Comparison of ENCODE assay signal across 9 cellular contexts in genomic region chr13:95298971-95299627, GRCh38. TPM values are rescaled to one million over a fixed set of nuclear protein-coding genes. Genes with fewer than 3 reads are reported as not detected.
DNase-seq lines count a peak whose midpoint lies in the region; ATAC-seq, FAIRE-seq and TF ChIP-seq lines count a peak whose summit lies in the region.
"Had no signal": no experiment of that assay in that cellular context is flagged by ENCODE, and none has a peak within 500 bp of the region (broad histone marks: within the 10 kb centered on the region; RNA-seq: fewer than 3 reads in every experiment).

No MANE protein-coding gene starts in this region.

- H3K4me1 ChIP-seq in osteoblast (ENCODE audit: insufficient read depth, low read length): peaks cover 9% of the 10 kb centered on the region

- ATAC-seq in HG02884 (IDR thresholded peaks at IDR 0.05; ENCODE audit: unreplicated experiment): no peak
- no peak for ATAC-seq in HG02938 (IDR thresholded peaks at IDR 0.05; ENCODE audit: unreplicated experiment)

- DNase-seq in EL (peak; percentile 88), NB4 (ENCODE audit: low read depth) (peak; percentile 13), bronchial epithelial cell (ENCODE audit: low read depth) (peak; percentile 60), osteoblast (ENCODE audit: insufficient read length, low spot score, missing footprints) (peak; percentile 91), NCI-H2196 treated with DMSO at 0.1 percent for 48 hours (lab: John Stamatoyannopoulos, UW; ENCODE audit: unreplicated experiment) (no peak), inferior parietal cortex (ENCODE audit: extremely low spot score) (no peak)

- peaks cover 4% of the 10 kb centered on the region for H4K20me1 ChIP-seq in osteoblast (ENCODE audit: insufficient read depth, low read length)

- H3K4me3 ChIP-seq in NB4 (ENCODE audit: low read depth, low read length): no peak overlapping the region
- no peak overlapping the region for H3K4me3 ChIP-seq in bronchial epithelial cell (ENCODE audit: low read depth, low read length)
- no peak overlapping the region for H3K4me3 ChIP-seq in osteoblast (ENCODE audit: insufficient read depth, low read length)

- peaks cover 23% of the 10 kb centered on the region for H3K79me2 ChIP-seq in osteoblast (ENCODE audit: insufficient read depth, low read length)

- TF ChIP-seq CTCF in NB4 (IDR thresholded peaks at IDR 0.05; ENCODE audit: low read depth, low read length) (no peak), bronchial epithelial cell (IDR thresholded peaks at IDR 0.05; ENCODE audit: insufficient read depth, low read length, severe bottlenecking) (no peak), osteoblast (IDR thresholded peaks at IDR 0.05; ENCODE audit: extremely low read depth, low read depth, low read length) (no peak)

- no peak overlapping the region for H3K4me2 ChIP-seq in osteoblast (ENCODE audit: insufficient read depth, low read length)

- H3K9me3 ChIP-seq in osteoblast (ENCODE audit: low read depth, low read length): no peaks in the 10 kb centered on the region

- peaks cover 6% of the 10 kb centered on the region for H3K27me3 ChIP-seq in bronchial epithelial cell (ENCODE audit: control insufficient read depth, insufficient read depth, low read length)
- H3K27me3 ChIP-seq in osteoblast (ENCODE audit: insufficient read depth, low read length): no peaks in the 10 kb centered on the region

- no peak overlapping the region for H2AFZ ChIP-seq in osteoblast (ENCODE audit: low read length)

- H3K36me3 ChIP-seq in bronchial epithelial cell (ENCODE audit: control insufficient read depth, insufficient read depth, low read length) (no peaks in the 10 kb centered on the region), osteoblast (ENCODE audit: insufficient read depth, low read length) (no peaks in the 10 kb centered on the region)

- no peak for TF ChIP-seq POLR2A in NB4 (IDR thresholded peaks at IDR 0.05; ENCODE audit: extremely low read depth, insufficient read length)

- H3K27ac ChIP-seq in osteoblast (ENCODE audit: low read depth, low read length): peak overlapping the region; percentile 20
- H3K27ac ChIP-seq: skin epidermis had no signal

- no peak for FAIRE-seq in bronchial epithelial cell (lab: Jason Lieb, UNC)

RNA-seq across cellular contexts. Expression of gene ABCC4, which starts 2.2 kb away (rescaled TPM):
- 4.2 and 6.8 TPM in 2 replicates for total RNA-seq in bronchial epithelial cell
- total RNA-seq in osteoblast: 27.5 and 41.5 TPM in 2 replicates

Comparison
In these comparisons a context has a peak if more than half of its experiments do, and no peak if none do; other contexts are left out.
1. DNase-seq: peak in EL (single experiment), NB4 (single experiment), bronchial epithelial cell (single experiment) and osteoblast (single experiment); none in NCI-H2196 treated with DMSO at 0.1 percent for 48 hours (single experiment) and inferior parietal cortex (single experiment).